ENCODE assay signal across 10 cellular contexts in genomic region chr6:44233560-44234100, GRCh38. TPM values are rescaled to one million over a fixed set of nuclear protein-coding genes. Genes with fewer than 3 reads are reported as not detected.
DNase-seq lines count a peak whose midpoint lies in the region; ATAC-seq and TF ChIP-seq lines count a peak whose summit lies in the region.
"Had no signal": no experiment of that assay in that cellular context is flagged by ENCODE, and none has a peak within 500 bp of the region (broad histone marks: within the 10 kb centered on the region; RNA-seq: fewer than 3 reads in every experiment).

No MANE protein-coding gene starts in this region.

- 85% methylated on average over 14 of the region's 14 CpGs for WGBS in thymus

- TF ChIP-seq CTCF in Panc1 (IDR thresholded peaks at IDR 0.05): no peak
- no peak for TF ChIP-seq CTCF in coronary artery (IDR thresholded peaks at IDR 0.05)
- TF ChIP-seq CTCF in mesothelial cell of epicardium (IDR thresholded peaks at IDR 0.05; ENCODE audit: unreplicated experiment): no peak

- H3K36me3 ChIP-seq in Panc1 (ENCODE audit: control insufficient read depth, insufficient read depth, low read length) (peaks cover 7% of the 10 kb centered on the region), thymus (ENCODE audit: control insufficient read depth, insufficient read depth) (peaks cover 62% of the 10 kb centered on the region)

- peaks cover 42% of the 10 kb centered on the region for H3K4me1 Mint-ChIP-seq in mesothelial cell of epicardium

- CTCF ChIA-PET in Panc1 (lab: Charles Lee): interaction anchor here (0.6 to 1.7 kb wide), 6 partner anchors 9 to 658 kb away, joined by 3 to 11 read pairs (median 4); partner anchors contain the start of genes POLH and XPO5

- no peaks in the 10 kb centered on the region for H3K36me3 Mint-ChIP-seq in mesothelial cell of epicardium

- H3K27ac Mint-ChIP-seq in mesothelial cell of epicardium: peak overlapping the region; percentile 84

- in situ Hi-C loops in Panc1 (cut with HindIII; ENCODE audit: low pct_unique_long_range_greater_than_20kb, low sequenced_read_pairs): no loop called here

- H3K9me3 ChIP-seq in Panc1 (ENCODE audit: control insufficient read depth, insufficient read depth, low read depth, low read length) (no peaks in the 10 kb centered on the region), thymus (ENCODE audit: control insufficient read depth) (no peaks in the 10 kb centered on the region)

- DNase-seq in Panc1 (ENCODE audit: low read depth, low spot score) (no peak), coronary artery (ENCODE audit: low spot score) (no peak), mesothelial cell of epicardium (ENCODE audit: low spot score in 2 of 2, unreplicated experiment in 2 of 2) (no peak), dedifferentiated amniotic fluid mesenchymal stem cell (ENCODE audit: extremely low spot score) (no peak), epidermal melanocyte (ENCODE audit: insufficient read length, low spot score) (no peak)
- DNase-seq: activated CD4-positive, alpha-beta memory T cell treated with anti-CD3 and anti-CD28 coated beads, Interleukin-2, amount 10 ng/mL, durations not matched to agents 7 days and 5 days; NCI-H1436 had no signal

- intact Hi-C loops in Panc1 (cut with micrococcal nuclease; ENCODE audit: unreplicated experiment): loop anchor here (1.0 to 5.0 kb wide), 2 partner anchors 9 to 131 kb away; no protein-coding TSS in a partner anchor

- no peaks in the 10 kb centered on the region for H3K9me3 Mint-ChIP-seq in mesothelial cell of epicardium
- H3K9me3 Mint-ChIP-seq: activated CD4-positive, alpha-beta memory T cell treated with anti-CD3 and anti-CD28 coated beads, Interleukin-2, amount 10 ng/mL, durations not matched to agents 7 days and 5 days had no signal

- BruUV-seq in Panc1 (replicated peaks; lab: Mats Ljungman, UMichigan): TSS peak; percentile 43

- no peak overlapping the region for H3K4me3 Mint-ChIP-seq in mesothelial cell of epicardium
- H3K4me3 Mint-ChIP-seq: activated CD4-positive, alpha-beta memory T cell treated with anti-CD3 and anti-CD28 coated beads, Interleukin-2, amount 10 ng/mL, durations not matched to agents 7 days and 5 days had no signal

- no peaks in the 10 kb centered on the region for H3K27me3 Mint-ChIP-seq in mesothelial cell of epicardium (ENCODE audit: low read depth)
- H3K27me3 Mint-ChIP-seq: activated CD4-positive, alpha-beta memory T cell treated with anti-CD3 and anti-CD28 coated beads, Interleukin-2, amount 10 ng/mL, durations not matched to agents 7 days and 5 days had no signal

- peak overlapping the region; percentile 92 for H3K27ac ChIP-seq in Panc1 (ENCODE audit: low read length)
- H3K27ac ChIP-seq in coronary artery: peak overlapping the region; percentile 79 to 91
- peak overlapping the region; percentile 36 for H3K27ac ChIP-seq in thymus (ENCODE audit: low read depth)

- H3K27me3 ChIP-seq in Panc1 (ENCODE audit: control insufficient read depth, insufficient read depth, low read length) (no peaks in the 10 kb centered on the region), thymus (ENCODE audit: control insufficient read depth, insufficient read depth) (no peaks in the 10 kb centered on the region)

- H3K4me3 ChIP-seq in Panc1 (ENCODE audit: low read depth in 2 of 2, low read length in 2 of 2): no peak overlapping the region
- H3K4me3 ChIP-seq in coronary artery: peak overlapping the region; percentile 17
- H3K4me3 ChIP-seq in thymus (ENCODE audit: low read length): no peak overlapping the region

- ATAC-seq in Panc1 (no peak), GM18498 (IDR thresholded peaks at IDR 0.05; ENCODE audit: unreplicated experiment) (no peak)

- POLR2A ChIA-PET in Panc1 (lab: Charles Lee): no interaction called here

- H3K4me1 ChIP-seq in Panc1 (ENCODE audit: control insufficient read depth, insufficient read depth, low read length) (peaks cover 61% of the 10 kb centered on the region), thymus (ENCODE audit: control insufficient read depth, insufficient read depth, low read length) (peaks cover 8% of the 10 kb centered on the region)

RNA-seq across cellular contexts. Expression of gene SLC29A1, which starts 10.2 kb away (rescaled TPM):
- total RNA-seq in Panc1 (2021; ENCODE audit: unreplicated experiment) (263 TPM), mesothelial cell of epicardium (13.2 to 13.9 TPM (median 13.9 TPM) in 3 replicates)
- 313 TPM for polyA plus RNA-seq in Panc1 (2012; ENCODE audit: insufficient read length)
- 17.9 TPM for polyA plus RNA-seq in thymus

RNA-seq across cellular contexts. Expression of gene HSP90AB1, which starts 13.3 kb away (rescaled TPM):
- 1,253 TPM for total RNA-seq in Panc1 (2021; ENCODE audit: unreplicated experiment)
- 799 TPM for polyA plus RNA-seq in Panc1 (2012; ENCODE audit: insufficient read length)
- 992 to 1,038 TPM (median 1,015 TPM) in 3 replicates for total RNA-seq in mesothelial cell of epicardium
- 252 TPM for polyA plus RNA-seq in thymus

RNA-seq across cellular contexts. Expression of gene MYMX, which starts 16.9 kb away (rescaled TPM):
- total RNA-seq in Panc1 (2021; ENCODE audit: unreplicated experiment) (1.8 TPM), mesothelial cell of epicardium (not detected in 3 replicates)
- polyA plus RNA-seq in Panc1 (2012; ENCODE audit: insufficient read length): 1.9 TPM
- 0.80 TPM for polyA plus RNA-seq in thymus
- total RNA-seq: activated CD4-positive, alpha-beta memory T cell treated with anti-CD3 and anti-CD28 coated beads, Interleukin-2, amount 10 ng/mL, durations not matched to agents 7 days and 5 days; RPMI7951 had no signal

RNA-seq across cellular contexts. Expression of gene SLC35B2, which starts 23.7 kb away (rescaled TPM):
- total RNA-seq in Panc1 (2021; ENCODE audit: unreplicated experiment) (105 TPM), mesothelial cell of epicardium (33.4 to 38.2 TPM (median 37.1 TPM) in 3 replicates)
- polyA plus RNA-seq in Panc1 (2012; ENCODE audit: insufficient read length): 114 TPM
- 18.8 TPM for polyA plus RNA-seq in thymus

RNA-seq across cellular contexts. Expression of gene NFKBIE, which starts 31.7 kb away (rescaled TPM):
- total RNA-seq in Panc1 (2021; ENCODE audit: unreplicated experiment) (24.9 TPM), mesothelial cell of epicardium (8.9 to 9.7 TPM (median 9.2 TPM) in 3 replicates)
- polyA plus RNA-seq in Panc1 (2012; ENCODE audit: insufficient read length): 35.8 TPM
- 16.4 TPM for polyA plus RNA-seq in thymus

Comparison
In these comparisons a context has a peak if more than half of its experiments do, and no peak if none do; other contexts are left out.
1. H3K27ac ChIP-seq: peak in every context shown above with its lines; median percentile 92 in Panc1; 85 in coronary artery; 36 in thymus.
2. RNA of gene SLC29A1, which starts 10.2 kb away (total RNA-seq): 263 TPM in Panc1 (single experiment); 13.2 to 13.9 TPM in mesothelial cell of epicardium; every median in the first group is over 10 times any median in the second.